ENCODE assay signal across 19 cellular contexts in genomic region chr12:51883998-51884675, GRCh38. TPM values are rescaled to one million over a fixed set of nuclear protein-coding genes. Genes with fewer than 3 reads are reported as not detected.
DNase-seq lines count a peak whose midpoint lies in the region; ATAC-seq, FAIRE-seq and TF ChIP-seq lines count a peak whose summit lies in the region.
"Had no signal": no experiment of that assay in that cellular context is flagged by ENCODE, and none has a peak within 500 bp of the region (broad histone marks: within the 10 kb centered on the region; RNA-seq: fewer than 3 reads in every experiment).

No MANE protein-coding gene starts in this region.

- dilution Hi-C loops in endothelial cell of umbilical vein (cut with MboI; ENCODE audit: extremely low pct_ligation_motif_present, low sequenced_read_pairs), result no loop called here

- H2BK5ac ChIP-seq in trophoblast cell (ENCODE audit: low read depth, low read length, poor library complexity), result no peak overlapping the region

- no peaks in the 10 kb centered on the region for H3K9me3 ChIP-seq in HCT116 (ENCODE audit: control insufficient read depth in 1 of 2, insufficient read depth in 1 of 2, low read depth in 1 of 2, low read length in 2 of 2)
- H3K9me3 ChIP-seq in endothelial cell of umbilical vein (replicated peaks; ENCODE audit: control insufficient read depth, insufficient read depth, low read length), result peaks cover 2% of the 10 kb centered on the region
- H3K9me3 ChIP-seq in trophoblast cell (ENCODE audit: insufficient read depth, low read depth, low read length), result no peaks in the 10 kb centered on the region

- no peak overlapping the region for H2AK5ac ChIP-seq in trophoblast cell (ENCODE audit: low read length)

- H2BK120ac ChIP-seq in trophoblast cell (ENCODE audit: insufficient read depth, low read length, poor library complexity), result no peak overlapping the region

- H3K9me2 ChIP-seq in HCT116 (ENCODE audit: insufficient read depth), result no peaks in the 10 kb centered on the region

- H3K27ac ChIP-seq in HCT116 (ENCODE audit: low read depth, low read length) (no peak overlapping the region), endothelial cell of umbilical vein (ENCODE audit: insufficient read depth, low read depth, low read length) (peak overlapping the region; percentile 89), trophoblast cell (ENCODE audit: low read depth, low read length) (no peak overlapping the region)
- H3K27ac ChIP-seq: 22Rv1 had no signal

- POLR2A ChIA-PET in HCT116 (lab: Charles Lee) (no interaction called here), endothelial cell of umbilical vein (lab: Charles Lee) (no interaction called here)

- H3K9ac ChIP-seq in HCT116 (ENCODE audit: low read length), result no peak overlapping the region
- no peak overlapping the region for H3K9ac ChIP-seq in endothelial cell of umbilical vein (replicated peaks; ENCODE audit: extremely low read depth, insufficient read depth, low read length)
- no peak overlapping the region for H3K9ac ChIP-seq in trophoblast cell (ENCODE audit: low read length)

- H2AFZ ChIP-seq in HCT116 (ENCODE audit: low read depth, low read length, poor library complexity, severe bottlenecking) (peak overlapping the region; percentile 13), endothelial cell of umbilical vein (ENCODE audit: low read depth, low read length) (peak overlapping the region; percentile 36), trophoblast cell (ENCODE audit: insufficient read depth, low read length, poor library complexity) (no peak overlapping the region)

- H4K12ac ChIP-seq in trophoblast cell (ENCODE audit: low read depth, low read length), result no peak overlapping the region

- RAD21 ChIA-PET in HCT116 (lab: Charles Lee; ENCODE audit: low non-redundant PET in 1 of 2, low total read pairs in 2 of 2, uncharacterized antibody in 2 of 2, unreplicated experiment in 2 of 2), result no interaction called here

- H3K27me3 ChIP-seq in HCT116 (ENCODE audit: insufficient read depth, low read length) (no peaks in the 10 kb centered on the region), endothelial cell of umbilical vein (ENCODE audit: control insufficient read depth in 2 of 2, insufficient read depth in 2 of 2, low read length in 2 of 2) (no peaks in the 10 kb centered on the region), trophoblast cell (ENCODE audit: insufficient read depth, low read length) (no peaks in the 10 kb centered on the region)

- H3K9me1 ChIP-seq in endothelial cell of umbilical vein (replicated peaks; ENCODE audit: control insufficient read depth, extremely low read depth, insufficient read depth, low read length), result no peaks in the 10 kb centered on the region

- no peak overlapping the region; the same call in 1 of the 2 replicates for H3K4me2 ChIP-seq in HCT116 (ENCODE audit: low read length)
- H3K4me2 ChIP-seq in endothelial cell of umbilical vein (ENCODE audit: insufficient read depth, low read length), result peak overlapping the region; percentile 21
- no peak overlapping the region for H3K4me2 ChIP-seq in trophoblast cell (ENCODE audit: low read length)

- DNase-seq in DMS53 (lab: John Stamatoyannopoulos, UW), result peak; percentile 53
- DNase-seq in DMS53 treated with DMSO at 0.1 percent for 48 hours (lab: John Stamatoyannopoulos, UW; ENCODE audit: unreplicated experiment), result no peak
- DNase-seq in HCT116 (ENCODE audit: low read depth, low spot score), result no peak
- DNase-seq in endothelial cell of umbilical vein (ENCODE audit: low read depth, low spot score), result no peak
- DNase-seq in trophoblast cell, result peak; percentile 36 to 56
- DNase-seq in omental fat pad (ENCODE audit: low spot score), result no peak
- DNase-seq in NCI-H526 (lab: John Stamatoyannopoulos, UW), result no peak
- no peak for DNase-seq in NCI-H128 (lab: John Stamatoyannopoulos, UW; ENCODE audit: unreplicated experiment)
- DNase-seq: NCI-H1048, NCI-H146, NCI-H2081, NCI-H510A treated with DMSO at 0.1 percent for 48 hours had no signal

- no peak overlapping the region for H3K14ac ChIP-seq in trophoblast cell (ENCODE audit: low read length)

- H3K18ac ChIP-seq in trophoblast cell (ENCODE audit: low read length), result no peak overlapping the region

- WGBS in trophoblast cell (ENCODE audit: extremely low coverage, insufficient coverage, insufficient read length), result no CpG with 5 or more reads among the region's 4 CpGs

- no peak for FAIRE-seq in endothelial cell of umbilical vein (lab: Jason Lieb, UNC)
- FAIRE-seq: GM19239 had no signal

- peaks cover 0 to 16% of the 10 kb centered on the region in 2 experiments; a peak in 1 of 4 replicates for H3K4me1 ChIP-seq in HCT116 (ENCODE audit: control insufficient read depth in 1 of 2, insufficient read depth in 2 of 2, low read length in 2 of 2)
- H3K4me1 ChIP-seq in endothelial cell of umbilical vein (ENCODE audit: control insufficient read depth, extremely low read depth, insufficient read depth, low read length), result peaks cover 41% of the 10 kb centered on the region
- peaks cover 0 to 6% of the 10 kb centered on the region in 2 experiments for H3K4me1 ChIP-seq in trophoblast cell (ENCODE audit: control insufficient read depth in 1 of 2, insufficient read depth in 2 of 2, low read length in 2 of 2)

- ATAC-seq in HCT116 (no peak), omental fat pad (ENCODE audit: low FRiP score) (no peak)
- ATAC-seq: Panc1 had no signal

- TF ChIP-seq POLR2A in HCT116 (IDR thresholded peaks at IDR 0.05; ENCODE audit: borderline replicate concordance, extremely low read depth, insufficient read depth, insufficient read length) (no peak), endothelial cell of umbilical vein (IDR thresholded peaks at IDR 0.05; ENCODE audit: low read depth, low read length) (no peak)

- CTCF ChIA-PET in HCT116 (lab: Charles Lee) (no interaction called here), endothelial cell of umbilical vein (lab: Charles Lee) (interaction anchor here (1.0 to 6.5 kb wide), 2 partner anchors 9 to 142 kb away, joined by 3 to 44 read pairs; no protein-coding TSS in a partner anchor)

- H3K4me3 ChIP-seq in HCT116 (replicated peaks in 1 of 2; ENCODE audit: low read depth in 1 of 2, low read length in 2 of 2) (no peak overlapping the region), endothelial cell of umbilical vein (replicated peaks in 1 of 3; ENCODE audit: insufficient read depth in 1 of 3, low read depth in 1 of 3, low read length in 3 of 3) (no peak overlapping the region), trophoblast cell (ENCODE audit: low read depth, low read length) (no peak overlapping the region)

- no peaks in the 10 kb centered on the region for H3K79me2 ChIP-seq in HCT116 (ENCODE audit: insufficient read depth, low read length)
- H3K79me2 ChIP-seq in endothelial cell of umbilical vein (ENCODE audit: control insufficient read depth, insufficient read depth, low read length), result no peaks in the 10 kb centered on the region
- no peaks in the 10 kb centered on the region for H3K79me2 ChIP-seq in trophoblast cell (ENCODE audit: control insufficient read depth, insufficient read depth, low read length, poor library complexity)

- H4K20me1 ChIP-seq in HCT116 (ENCODE audit: insufficient read depth), result no peaks in the 10 kb centered on the region
- no peaks in the 10 kb centered on the region for H4K20me1 ChIP-seq in endothelial cell of umbilical vein (replicated peaks; ENCODE audit: control insufficient read depth, extremely low read depth, insufficient read depth, low read length)

- TF ChIP-seq CTCF in HCT116 (IDR thresholded peaks at IDR 0.05 in 2 of 3, conservative IDR thresholded peaks at IDR 0.05 in 1 of 3; ENCODE audit: borderline replicate concordance in 1 of 3, insufficient read depth in 1 of 3, low read depth in 2 of 3, low read length in 2 of 3), result no peak
- TF ChIP-seq CTCF in endothelial cell of umbilical vein (IDR thresholded peaks at IDR 0.05; ENCODE audit: extremely low read depth in 1 of 2, insufficient read depth in 1 of 2, low read depth in 1 of 2, low read length in 2 of 2), result no peak
- no peak for TF ChIP-seq CTCF in omental fat pad (IDR thresholded peaks at IDR 0.05)

- no peak overlapping the region for H2BK12ac ChIP-seq in trophoblast cell (ENCODE audit: low read length)

- H3K36me3 ChIP-seq in HCT116 (ENCODE audit: control insufficient read depth in 1 of 2, insufficient read depth in 2 of 2, low read length in 2 of 2) (no peaks in the 10 kb centered on the region), endothelial cell of umbilical vein (ENCODE audit: control insufficient read depth in 2 of 2, extremely low read depth in 1 of 2, insufficient read depth in 2 of 2, low read length in 2 of 2) (no peaks in the 10 kb centered on the region), trophoblast cell (ENCODE audit: control insufficient read depth in 1 of 2, insufficient read depth in 2 of 2, low read length in 2 of 2) (no peaks in the 10 kb centered on the region)

- no peak overlapping the region for H3K23ac ChIP-seq in trophoblast cell (ENCODE audit: low read length)

- no peak overlapping the region for H4K91ac ChIP-seq in trophoblast cell (ENCODE audit: low read depth, low read length)

- no peak overlapping the region for H4K8ac ChIP-seq in trophoblast cell (ENCODE audit: low read depth, low read length)

- BruUV-seq in HCT116 (replicated peaks; lab: Mats Ljungman, UMichigan) (no TSS peak), endothelial cell of umbilical vein (replicated peaks; lab: Mats Ljungman, UMichigan) (no TSS peak)

- intact Hi-C loops in HCT116 (cut with micrococcal nuclease) (no loop called here), endothelial cell of umbilical vein (cut with micrococcal nuclease) (no loop called here)

- no peak overlapping the region for H3K4ac ChIP-seq in trophoblast cell (ENCODE audit: low read depth, low read length)

- no peaks in the 10 kb centered on the region for H3K79me1 ChIP-seq in trophoblast cell (ENCODE audit: low read length)

- no peak for TF ChIP-seq RAD21 in HCT116 (IDR thresholded peaks at IDR 0.05; ENCODE audit: low read depth)

RNA-seq across cellular contexts. Expression of gene ANKRD33, which starts 3.8 kb away (rescaled TPM):
- total RNA-seq in HCT116 (2021; ENCODE audit: unreplicated experiment) (not detected), endothelial cell of umbilical vein (0.95 and 1.2 TPM in 2 replicates), omental fat pad (not detected)
- polyA plus RNA-seq in HCT116 (2012), result 0.04 and 0.05 TPM in 2 replicates
- 0.80 and 0.92 TPM in 2 replicates for polyA plus RNA-seq in endothelial cell of umbilical vein
- polyA plus RNA-seq in endothelial cell of umbilical vein (2011; cell fraction: cytosol; rRNA removed), result 0.25 and 0.34 TPM in 2 replicates
- 2.9 and 3.2 TPM in 2 replicates for polyA plus RNA-seq in endothelial cell of umbilical vein (2011; cell fraction: nucleus; rRNA removed)
- polyA plus RNA-seq in endothelial cell of umbilical vein (2012), result 0.60 and 0.86 TPM in 2 replicates
- 0.36 and 0.61 TPM in 2 replicates for polyA minus RNA-seq in endothelial cell of umbilical vein
- polyA minus RNA-seq in endothelial cell of umbilical vein (2011; cell fraction: cytosol; rRNA and poly(A)+ RNA removed), result not detected
- 0.58 and 0.87 TPM in 2 replicates for polyA minus RNA-seq in endothelial cell of umbilical vein (2011; cell fraction: nucleus; rRNA and poly(A)+ RNA removed)
- 0.17 and 0.38 TPM in 2 replicates for polyA plus RNA-seq in trophoblast cell (2013)
- total RNA-seq: MCF 10A, SK-MEL-5 had no signal
- polyA plus RNA-seq: BJ had no signal

RNA-seq across cellular contexts. Expression of gene ACVRL1, which starts 23.2 kb away (rescaled TPM):
- total RNA-seq in HCT116 (2021; ENCODE audit: unreplicated experiment) (2.5 TPM), endothelial cell of umbilical vein (404 and 427 TPM in 2 replicates), omental fat pad (100 to 1,000 TPM in 3 of 4 donors, 10 to 100 TPM in 1; 69.3 to 593 (median 113) TPM)
- polyA plus RNA-seq in HCT116 (2012), result 1.6 and 1.8 TPM in 2 replicates
- polyA plus RNA-seq in endothelial cell of umbilical vein, result 355 and 403 TPM in 2 replicates
- 270 and 301 TPM in 2 replicates for polyA plus RNA-seq in endothelial cell of umbilical vein (2011; cell fraction: cytosol; rRNA removed)
- 559 and 644 TPM in 2 replicates for polyA plus RNA-seq in endothelial cell of umbilical vein (2011; cell fraction: nucleus; rRNA removed)
- 203 and 337 TPM in 2 replicates for polyA plus RNA-seq in endothelial cell of umbilical vein (2012)
- 398 and 445 TPM in 2 replicates for polyA minus RNA-seq in endothelial cell of umbilical vein
- polyA minus RNA-seq in endothelial cell of umbilical vein (2011; cell fraction: cytosol; rRNA and poly(A)+ RNA removed), result not detected
- polyA minus RNA-seq in endothelial cell of umbilical vein (2011; cell fraction: nucleus; rRNA and poly(A)+ RNA removed), result 169 and 190 TPM in 2 replicates
- polyA plus RNA-seq in trophoblast cell (2013), result 2.8 and 3.1 TPM in 2 replicates
- total RNA-seq: H9, MCF 10A, SK-MEL-5 had no signal

RNA-seq across cellular contexts. Expression of gene FIGNL2, which starts 35.6 kb away (rescaled TPM):
- 0.27 TPM for total RNA-seq in HCT116 (2021; ENCODE audit: unreplicated experiment)
- 0.04 and 0.05 TPM in 2 replicates for polyA plus RNA-seq in HCT116 (2012)
- total RNA-seq in endothelial cell of umbilical vein, result 2.4 and 2.5 TPM in 2 replicates
- polyA plus RNA-seq in endothelial cell of umbilical vein, result 1.4 and 1.5 TPM in 2 replicates
- 0.50 and 0.54 TPM in 2 replicates for polyA plus RNA-seq in endothelial cell of umbilical vein (2011; cell fraction: cytosol; rRNA removed)
- 3.3 TPM in 2 replicates for polyA plus RNA-seq in endothelial cell of umbilical vein (2011; cell fraction: nucleus; rRNA removed)
- polyA plus RNA-seq in endothelial cell of umbilical vein (2012), result 0.48 and 0.49 TPM in 2 replicates
- polyA minus RNA-seq in endothelial cell of umbilical vein, result 4.6 and 5.1 TPM in 2 replicates
- not detected for polyA minus RNA-seq in endothelial cell of umbilical vein (2011; cell fraction: cytosol; rRNA and poly(A)+ RNA removed)
- 2.5 and 3.5 TPM in 2 replicates for polyA minus RNA-seq in endothelial cell of umbilical vein (2011; cell fraction: nucleus; rRNA and poly(A)+ RNA removed)
- polyA plus RNA-seq in trophoblast cell (2013), result 23.9 and 25.0 TPM in 2 replicates
- total RNA-seq in omental fat pad, result under 1 TPM in 3 of 4 donors, not detected in 1; 0.24 to 0.63 (median 0.63) TPM
- total RNA-seq: MCF 10A had no signal

Comparison
In these comparisons a context has a peak if more than half of its experiments do, and no peak if none do; other contexts are left out.
1. DNase-seq: peak in DMS53 (single experiment) and trophoblast cell (2 of 2); none in DMS53 treated with DMSO at 0.1 percent for 48 hours (single experiment), HCT116 (single experiment), endothelial cell of umbilical vein (single experiment), omental fat pad (single experiment), NCI-H526 (0 of 2) and NCI-H128 (single experiment).
2. RNA of gene ACVRL1, which starts 23.2 kb away (total RNA-seq): 404 to 427 TPM in endothelial cell of umbilical vein and 69.3 to 593 TPM in omental fat pad; 2.5 TPM in HCT116 (single experiment); every median in the first group is over 10 times any median in the second.